1 cellular context compared by ENCODE assay signal in the genomic region with DNA sequence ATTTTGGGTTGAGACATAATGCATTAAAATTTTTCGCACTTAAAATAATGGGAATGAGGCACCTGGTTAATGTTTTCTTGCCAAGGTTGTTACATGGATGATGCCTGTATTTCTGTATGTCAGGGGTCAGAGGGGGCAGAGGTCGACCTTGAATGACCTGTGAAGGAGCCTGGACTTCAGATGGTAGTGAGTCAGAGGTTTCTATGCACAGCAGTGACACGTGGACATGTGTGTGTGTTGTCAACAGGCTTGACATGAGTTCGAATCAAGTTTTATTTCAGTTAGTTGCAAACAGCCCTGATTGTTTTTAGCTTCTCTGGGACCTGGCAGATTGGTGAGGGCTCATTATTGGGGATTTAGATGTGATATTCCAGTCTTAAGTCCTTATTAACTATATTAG.
A peak's percentile ranks its signal among the peaks of the same experiment; 100 is the strongest.
TF ChIP-seq lines count a peak whose summit lies in the region.

No MANE protein-coding gene starts in this region.

TF ChIP-seq in K562, 482 proteins besides CTCF, POLR2A, EP300 and RAD21 (continued from another document):
- TF ChIP-seq, protein P1, sequence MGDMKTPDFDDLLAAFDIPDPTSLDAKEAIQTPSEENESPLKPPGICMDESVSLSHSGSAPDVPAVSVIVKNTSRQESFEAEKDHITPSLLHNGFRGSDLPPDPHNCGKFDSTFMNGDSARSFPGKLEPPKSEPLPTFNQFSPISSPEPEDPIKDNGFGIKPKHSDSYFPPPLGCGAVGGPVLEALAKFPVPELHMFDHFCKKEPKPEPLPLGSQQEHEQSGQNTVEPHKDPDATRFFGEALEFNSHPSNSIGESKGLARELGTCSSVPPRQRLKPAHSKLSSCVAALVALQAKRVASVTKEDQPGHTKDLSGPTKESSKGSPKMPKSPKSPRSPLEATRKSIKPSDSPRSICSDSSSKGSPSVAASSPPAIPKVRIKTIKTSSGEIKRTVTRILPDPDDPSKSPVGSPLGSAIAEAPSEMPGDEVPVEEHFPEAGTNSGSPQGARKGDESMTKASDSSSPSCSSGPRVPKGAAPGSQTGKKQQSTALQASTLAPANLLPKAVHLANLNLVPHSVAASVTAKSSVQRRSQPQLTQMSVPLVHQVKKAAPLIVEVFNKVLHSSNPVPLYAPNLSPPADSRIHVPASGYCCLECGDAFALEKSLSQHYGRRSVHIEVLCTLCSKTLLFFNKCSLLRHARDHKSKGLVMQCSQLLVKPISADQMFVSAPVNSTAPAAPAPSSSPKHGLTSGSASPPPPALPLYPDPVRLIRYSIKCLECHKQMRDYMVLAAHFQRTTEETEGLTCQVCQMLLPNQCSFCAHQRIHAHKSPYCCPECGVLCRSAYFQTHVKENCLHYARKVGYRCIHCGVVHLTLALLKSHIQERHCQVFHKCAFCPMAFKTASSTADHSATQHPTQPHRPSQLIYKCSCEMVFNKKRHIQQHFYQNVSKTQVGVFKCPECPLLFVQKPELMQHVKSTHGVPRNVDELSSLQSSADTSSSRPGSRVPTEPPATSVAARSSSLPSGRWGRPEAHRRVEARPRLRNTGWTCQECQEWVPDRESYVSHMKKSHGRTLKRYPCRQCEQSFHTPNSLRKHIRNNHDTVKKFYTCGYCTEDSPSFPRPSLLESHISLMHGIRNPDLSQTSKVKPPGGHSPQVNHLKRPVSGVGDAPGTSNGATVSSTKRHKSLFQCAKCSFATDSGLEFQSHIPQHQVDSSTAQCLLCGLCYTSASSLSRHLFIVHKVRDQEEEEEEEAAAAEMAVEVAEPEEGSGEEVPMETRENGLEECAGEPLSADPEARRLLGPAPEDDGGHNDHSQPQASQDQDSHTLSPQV (IDR thresholded peaks at IDR 0.05): peak; percentile 54; the same call in 1 of the 2 replicates
- TF ChIP-seq, protein P2, sequence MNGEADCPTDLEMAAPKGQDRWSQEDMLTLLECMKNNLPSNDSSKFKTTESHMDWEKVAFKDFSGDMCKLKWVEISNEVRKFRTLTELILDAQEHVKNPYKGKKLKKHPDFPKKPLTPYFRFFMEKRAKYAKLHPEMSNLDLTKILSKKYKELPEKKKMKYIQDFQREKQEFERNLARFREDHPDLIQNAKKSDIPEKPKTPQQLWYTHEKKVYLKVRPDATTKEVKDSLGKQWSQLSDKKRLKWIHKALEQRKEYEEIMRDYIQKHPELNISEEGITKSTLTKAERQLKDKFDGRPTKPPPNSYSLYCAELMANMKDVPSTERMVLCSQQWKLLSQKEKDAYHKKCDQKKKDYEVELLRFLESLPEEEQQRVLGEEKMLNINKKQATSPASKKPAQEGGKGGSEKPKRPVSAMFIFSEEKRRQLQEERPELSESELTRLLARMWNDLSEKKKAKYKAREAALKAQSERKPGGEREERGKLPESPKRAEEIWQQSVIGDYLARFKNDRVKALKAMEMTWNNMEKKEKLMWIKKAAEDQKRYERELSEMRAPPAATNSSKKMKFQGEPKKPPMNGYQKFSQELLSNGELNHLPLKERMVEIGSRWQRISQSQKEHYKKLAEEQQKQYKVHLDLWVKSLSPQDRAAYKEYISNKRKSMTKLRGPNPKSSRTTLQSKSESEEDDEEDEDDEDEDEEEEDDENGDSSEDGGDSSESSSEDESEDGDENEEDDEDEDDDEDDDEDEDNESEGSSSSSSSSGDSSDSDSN (IDR thresholded peaks at IDR 0.05; ENCODE audit: borderline replicate concordance in 1 of 2, low read depth in 2 of 2, low read length in 2 of 2): no peak
- TF ChIP-seq NR2C2 (CRISPR knock-in tag; IDR thresholded peaks at IDR 0.05) (no peak), NR2C2 (tag; IDR thresholded peaks at IDR 0.05) (peak; percentile 85), FOXJ2 (tag; IDR thresholded peaks at IDR 0.05) (peak; percentile 20; the same call in 1 of the 2 replicates), FOSL1 (tag; conservative IDR thresholded peaks at IDR 0.05) (peak; percentile 68), ZNF766 (CRISPR knock-in tag; conservative IDR thresholded peaks at IDR 0.05) (0 out of 2 replicates have a peak, but pooled peaks have one; percentile 38), ESRRA (IDR thresholded peaks at IDR 0.05; ENCODE audit: borderline replicate concordance, low read depth) (peak; percentile 89), MTA3 (IDR thresholded peaks at IDR 0.05; ENCODE audit: borderline replicate concordance) (no peak), MNT (conservative IDR thresholded peaks at IDR 0.05) (peak; percentile 80 to 84)
- TF ChIP-seq, protein P3, sequence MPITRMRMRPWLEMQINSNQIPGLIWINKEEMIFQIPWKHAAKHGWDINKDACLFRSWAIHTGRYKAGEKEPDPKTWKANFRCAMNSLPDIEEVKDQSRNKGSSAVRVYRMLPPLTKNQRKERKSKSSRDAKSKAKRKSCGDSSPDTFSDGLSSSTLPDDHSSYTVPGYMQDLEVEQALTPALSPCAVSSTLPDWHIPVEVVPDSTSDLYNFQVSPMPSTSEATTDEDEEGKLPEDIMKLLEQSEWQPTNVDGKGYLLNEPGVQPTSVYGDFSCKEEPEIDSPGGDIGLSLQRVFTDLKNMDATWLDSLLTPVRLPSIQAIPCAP (CRISPR knock-in tag; IDR thresholded peaks at IDR 0.05; ENCODE audit: borderline replicate concordance): no peak
